Comparison of ENCODE assay signal across 9 cellular contexts in genomic region chr2:70785137-70785911, GRCh38. TPM values are rescaled to one million over a fixed set of nuclear protein-coding genes. Genes with fewer than 3 reads are reported as not detected.
DNase-seq lines count a peak whose midpoint lies in the region; ATAC-seq and TF ChIP-seq lines count a peak whose summit lies in the region.
"Had no signal": no experiment of that assay in that cellular context is flagged by ENCODE, and none has a peak within 500 bp of the region (broad histone marks: within the 10 kb centered on the region; RNA-seq: fewer than 3 reads in every experiment).

No MANE protein-coding gene starts in this region.

- CTCF ChIA-PET in activated B cell treated with CpG ODN at 0.5 μM for 24 hours (lab: Charles Lee), result interaction anchor here (0.7 to 1.4 kb wide), 4 partner anchors 27 to 481 kb away, joined by 3 read pairs; no protein-coding TSS in a partner anchor

- H3K36me3 ChIP-seq in heart left ventricle, result no peaks in the 10 kb centered on the region
- no peaks in the 10 kb centered on the region for H3K36me3 ChIP-seq in gastrocnemius medialis
- H3K36me3 ChIP-seq in esophagus muscularis mucosa, result no peaks in the 10 kb centered on the region

- no peaks in the 10 kb centered on the region for H3K9me3 Mint-ChIP-seq in activated B cell treated with CpG ODN at 0.5 μM for 24 hours

- no peak overlapping the region for H3K27ac Mint-ChIP-seq in activated B cell treated with CpG ODN at 0.5 μM for 24 hours
- H3K27ac Mint-ChIP-seq: activated naive CD8-positive, alpha-beta T cell had no signal

- H3K27me3 Mint-ChIP-seq in activated B cell treated with CpG ODN at 0.5 μM for 24 hours, result peaks cover 23% of the 10 kb centered on the region

- H3K4me1 ChIP-seq in heart left ventricle (peaks cover 0 to 12% (median 6%) of the 10 kb centered on the region in 12 donors), gastrocnemius medialis (peaks cover 5% of the 10 kb centered on the region in 2 donors), esophagus muscularis mucosa (peaks cover 8 to 12% (median 11%) of the 10 kb centered on the region in 4 donors)

- H3K4me3 Mint-ChIP-seq in activated B cell treated with CpG ODN at 0.5 μM for 24 hours, result no peak overlapping the region
- H3K4me3 Mint-ChIP-seq: activated naive CD8-positive, alpha-beta T cell had no signal

- H3K27ac ChIP-seq in heart left ventricle, result no peak overlapping the region
- no peak overlapping the region for H3K27ac ChIP-seq in gastrocnemius medialis
- H3K27ac ChIP-seq in esophagus muscularis mucosa (replicated peaks in 1 of 4), result no peak overlapping the region

- TF ChIP-seq POLR2A in heart left ventricle (IDR thresholded peaks at IDR 0.05) (no peak), gastrocnemius medialis (IDR thresholded peaks at IDR 0.05) (no peak), esophagus muscularis mucosa (IDR thresholded peaks at IDR 0.05; ENCODE audit: low read depth) (no peak)

- DNase-seq in heart left ventricle, result no peak
- no peak for DNase-seq in Right ventricle myocardium inferior (ENCODE audit: missing footprints)
- peak; percentile 23 for DNase-seq in NCI-H146 (lab: John Stamatoyannopoulos, UW)
- DNase-seq in activated B cell treated with CpG ODN at 0.5 μM for 24 hours, result no peak
- DNase-seq in fibroblast of the aortic adventitia (ENCODE audit: low read depth), result peak; percentile 33
- DNase-seq in stimulated activated CD4-positive, alpha-beta T cell treated with anti-CD3 and anti-CD28 coated beads, Interleukin-15, amount 100 ng/mL, for 24 hours, result peak; percentile 53
- DNase-seq in gastrocnemius medialis, result no peak
- no peak for DNase-seq in esophagus muscularis mucosa (ENCODE audit: extremely low spot score)

- 20 to 24% (median 21%) methylated on average over 7 of the region's 7 CpGs for whole genome bisulfite sequencing in heart left ventricle, 4 donors
- WGBS in esophagus muscularis mucosa, result 28% methylated on average over 7 of the region's 7 CpGs

- H3K4me1 Mint-ChIP-seq in activated B cell treated with CpG ODN at 0.5 μM for 24 hours, result peaks cover 6% of the 10 kb centered on the region

- ATAC-seq in heart left ventricle, result peak in 2 of 4 donors; percentile 40 to 52
- ATAC-seq in Right ventricle myocardium inferior, result no peak
- peak; percentile 68 for ATAC-seq in activated B cell treated with CpG ODN at 0.5 μM for 24 hours (ENCODE audit: low read depth)
- no peak for ATAC-seq in gastrocnemius medialis

- TF ChIP-seq CTCF in heart left ventricle (IDR thresholded peaks at IDR 0.05), result peak in 10 of 12 donors; percentile 24 to 50 (median 38)
- no peak for TF ChIP-seq CTCF in activated B cell treated with CpG ODN at 0.5 μM for 24 hours (IDR thresholded peaks at IDR 0.05)
- peak; percentile 56 for TF ChIP-seq CTCF in fibroblast of the aortic adventitia (IDR thresholded peaks at IDR 0.05; ENCODE audit: insufficient read depth, low read length)
- no peak for TF ChIP-seq CTCF in gastrocnemius medialis (IDR thresholded peaks at IDR 0.05 in 4 of 5, conservative IDR thresholded peaks at IDR 0.05 in 1 of 5)
- peak in 1 of 3 experiments; percentile 19 for TF ChIP-seq CTCF in esophagus muscularis mucosa (IDR thresholded peaks at IDR 0.05)

- TF ChIP-seq EP300 in esophagus muscularis mucosa (IDR thresholded peaks at IDR 0.05), result no peak

- in situ Hi-C loops in gastrocnemius medialis (cut with MboI; ENCODE audit: low sequenced_read_pairs in 4 of 4), result loop anchor here in 1 of 4 donors (25.0 kb wide), 1 partner anchor 152 kb away; the partner anchor contains the start of gene ATP6V1B1

- no peaks in the 10 kb centered on the region for H3K9me3 ChIP-seq in heart left ventricle
- no peaks in the 10 kb centered on the region for H3K9me3 ChIP-seq in gastrocnemius medialis
- H3K9me3 ChIP-seq in esophagus muscularis mucosa, result no peaks in the 10 kb centered on the region

- H3K4me3 ChIP-seq in heart left ventricle, result no peak overlapping the region
- no peak overlapping the region for H3K4me3 ChIP-seq in fibroblast of the aortic adventitia (ENCODE audit: low read depth, low read length)
- no peak overlapping the region for H3K4me3 ChIP-seq in gastrocnemius medialis
- H3K4me3 ChIP-seq in esophagus muscularis mucosa, result no peak overlapping the region

- H3K27me3 ChIP-seq in heart left ventricle, result peaks cover 3 to 46% (median 20%) of the 10 kb centered on the region in 9 donors
- H3K27me3 ChIP-seq in gastrocnemius medialis, result peaks cover 15 to 27% (median 16%) of the 10 kb centered on the region in 3 donors
- H3K27me3 ChIP-seq in esophagus muscularis mucosa, result peaks cover 0 to 45% (median 10%) of the 10 kb centered on the region in 4 donors

- intact Hi-C loops in heart left ventricle (cut with DNase I) (loop anchor here (2.0 to 10.0 kb wide), 9 partner anchors 77 to 162 kb away; no protein-coding TSS in a partner anchor), Right ventricle myocardium inferior (cut with DNase I) (loop anchor here (5.0 kb wide), 2 partner anchors 128 to 162 kb away; no protein-coding TSS in a partner anchor), activated B cell treated with CpG ODN at 0.5 μM for 24 hours (cut with micrococcal nuclease) (loop anchor here (1.0 to 5.0 kb wide), 4 partner anchors 83 to 481 kb away; no protein-coding TSS in a partner anchor), gastrocnemius medialis (cut with DNase I; ENCODE audit: low total_unique reads) (no loop called here), esophagus muscularis mucosa (cut with DNase I) (no loop called here)

- H3K36me3 Mint-ChIP-seq in activated B cell treated with CpG ODN at 0.5 μM for 24 hours (ENCODE audit: low read depth), result no peaks in the 10 kb centered on the region

- POLR2A ChIA-PET in activated B cell treated with CpG ODN at 0.5 μM for 24 hours (lab: Charles Lee), result no interaction called here

RNA-seq across cellular contexts. Expression of gene FIGLA, which starts 5.1 kb away (rescaled TPM):
- total RNA-seq in heart left ventricle (not detected), Right ventricle myocardium inferior (not detected), activated B cell treated with CpG ODN at 0.5 μM for 24 hours (not detected in 2 replicates), fibroblast of the aortic adventitia (ENCODE audit: low replicate concordance) (not detected in 2 replicates), gastrocnemius medialis (not detected), esophagus muscularis mucosa (not detected)
- polyA plus RNA-seq in heart left ventricle, result not detected

RNA-seq across cellular contexts. Expression of gene ADD2, which starts 17.3 kb away (rescaled TPM):
- 1 to 10 TPM in 8 of 9 donors, under 1 TPM in 1; 0.49 to 7.3 (median 3.7) TPM for total RNA-seq in heart left ventricle
- under 1 TPM; 0.55 to 0.61 TPM for polyA plus RNA-seq in heart left ventricle
- total RNA-seq in Right ventricle myocardium inferior, result 2.3 TPM
- total RNA-seq in activated B cell treated with CpG ODN at 0.5 μM for 24 hours, result 12.5 and 15.4 TPM in 2 replicates
- total RNA-seq in fibroblast of the aortic adventitia (ENCODE audit: low replicate concordance), result 0.36 and 17.3 TPM in 2 replicates
- under 1 TPM; 0.20 to 0.75 (median 0.48) TPM for total RNA-seq in gastrocnemius medialis
- total RNA-seq in esophagus muscularis mucosa, result 1 to 10 TPM; 2.5 to 8.6 (median 5.0) TPM

RNA-seq across cellular contexts. Expression of gene CLEC4F, which starts 35.1 kb away (rescaled TPM):
- under 1 TPM in 6 of 9 donors, not detected in 3; 0.09 to 0.38 (median 0.19) TPM for total RNA-seq in heart left ventricle
- under 1 TPM; 0.04 to 0.46 TPM for polyA plus RNA-seq in heart left ventricle
- 0.22 TPM for total RNA-seq in Right ventricle myocardium inferior
- total RNA-seq in activated B cell treated with CpG ODN at 0.5 μM for 24 hours, result not detected in 2 replicates
- not detected in 2 replicates for total RNA-seq in fibroblast of the aortic adventitia (ENCODE audit: low replicate concordance)
- total RNA-seq in gastrocnemius medialis, result under 1 TPM in 1 of 4 donors, not detected in 3; 0.59 TPM
- under 1 TPM in 3 of 4 donors, not detected in 1; 0.13 to 0.63 (median 0.42) TPM for total RNA-seq in esophagus muscularis mucosa

RNA-seq across cellular contexts. Expression of gene CD207, which starts 50.3 kb away (rescaled TPM):
- under 1 TPM in 5 of 9 donors, not detected in 4; 0.16 to 0.48 (median 0.20) TPM for total RNA-seq in heart left ventricle
- under 1 TPM; 0.04 to 0.19 TPM for polyA plus RNA-seq in heart left ventricle
- 0.41 TPM for total RNA-seq in Right ventricle myocardium inferior
- not detected in 2 replicates for total RNA-seq in activated B cell treated with CpG ODN at 0.5 μM for 24 hours
- total RNA-seq in fibroblast of the aortic adventitia (ENCODE audit: low replicate concordance), result not detected in 2 replicates
- total RNA-seq in gastrocnemius medialis, result not detected
- total RNA-seq in esophagus muscularis mucosa, result 1 to 10 TPM in 2 of 4 donors, under 1 TPM in 2; 0.26 to 1.7 (median 0.68) TPM

Comparison
In these comparisons a context has a peak if more than half of its experiments do, and no peak if none do; other contexts are left out.
1. DNase-seq: peak in NCI-H146 (single experiment), fibroblast of the aortic adventitia (single experiment) and stimulated activated CD4-positive, alpha-beta T cell treated with anti-CD3 and anti-CD28 coated beads, Interleukin-15, amount 100 ng/mL, for 24 hours (single experiment); none in heart left ventricle (0 of 5), Right ventricle myocardium inferior (single experiment), activated B cell treated with CpG ODN at 0.5 μM for 24 hours (single experiment), gastrocnemius medialis (0 of 2) and esophagus muscularis mucosa (single experiment).
2. CTCF ChIP-seq: peak in heart left ventricle (10 of 12) and fibroblast of the aortic adventitia (single experiment); none in activated B cell treated with CpG ODN at 0.5 μM for 24 hours (single experiment) and gastrocnemius medialis (0 of 5).
3. intact Hi-C loops: an anchor here in heart left ventricle (2.0 to 10.0 kb wide), Right ventricle myocardium inferior (5.0 kb wide) and activated B cell treated with CpG ODN at 0.5 μM for 24 hours (1.0 to 5.0 kb wide); none called in gastrocnemius medialis and esophagus muscularis mucosa.